In genomic region chrX:1451251-1451675, GRCh38 we compare ENCODE assay signal across 10 cellular contexts. TPM values are rescaled to one million over a fixed set of nuclear protein-coding genes. Genes with fewer than 3 reads are reported as not detected.
DNase-seq lines count a peak whose midpoint lies in the region; ATAC-seq and TF ChIP-seq lines count a peak whose summit lies in the region.
"Had no signal": no experiment of that assay in that cellular context is flagged by ENCODE, and none has a peak within 500 bp of the region (broad histone marks: within the 10 kb centered on the region; RNA-seq: fewer than 3 reads in every experiment).

No MANE protein-coding gene starts in this region.

- ATAC-seq in activated naive CD4-positive, alpha-beta T cell treated with anti-CD3 and anti-CD28 coated beads, Interleukin-2, amount 50 U/mL, for 72 hours = no peak
- ATAC-seq: left lung had no signal

- no peaks in the 10 kb centered on the region for H3K27me3 ChIP-seq in suprapubic skin
- H3K27me3 ChIP-seq: left lung had no signal

- H3K27ac Mint-ChIP-seq in activated naive CD4-positive, alpha-beta T cell treated with anti-CD3 and anti-CD28 coated beads, Interleukin-2, amount 50 U/mL, for 72 hours = peak overlapping the region in 1 of 2 donors; percentile 18
- no peak overlapping the region for H3K27ac Mint-ChIP-seq in activated naive CD4-positive, alpha-beta T cell treated with anti-CD3 and anti-CD28 coated beads for 36 hours
- H3K27ac Mint-ChIP-seq in activated CD4-positive, alpha-beta memory T cell treated with anti-CD3 and anti-CD28 coated beads for 36 hours = no peak overlapping the region

- TF ChIP-seq CTCF in suprapubic skin (IDR thresholded peaks at IDR 0.05) = no peak

- no peaks in the 10 kb centered on the region for H3K9me3 ChIP-seq in suprapubic skin

- peaks cover 33 to 39% of the 10 kb centered on the region in 2 donors for H3K36me3 Mint-ChIP-seq in activated naive CD4-positive, alpha-beta T cell treated with anti-CD3 and anti-CD28 coated beads, Interleukin-2, amount 50 U/mL, for 72 hours
- peaks cover 34% of the 10 kb centered on the region for H3K36me3 Mint-ChIP-seq in activated naive CD4-positive, alpha-beta T cell treated with anti-CD3 and anti-CD28 coated beads for 36 hours (ENCODE audit: low read depth)
- H3K36me3 Mint-ChIP-seq in activated CD4-positive, alpha-beta memory T cell treated with anti-CD3 and anti-CD28 coated beads for 36 hours = peaks cover 36% of the 10 kb centered on the region

- TF ChIP-seq POLR2A in suprapubic skin (IDR thresholded peaks at IDR 0.05) = no peak

- intact Hi-C loops in activated naive CD4-positive, alpha-beta T cell treated with anti-CD3 and anti-CD28 coated beads for 36 hours (cut with micrococcal nuclease) = loop anchor here (5.0 kb wide), 2 partner anchors 1176 to 1246 kb away; no protein-coding TSS in a partner anchor
- intact Hi-C loops in activated CD4-positive, alpha-beta memory T cell treated with anti-CD3 and anti-CD28 coated beads for 36 hours (cut with micrococcal nuclease) = loop anchor here (5.0 kb wide), 2 partner anchors 129 to 244 kb away; no protein-coding TSS in a partner anchor

- no peak overlapping the region for H3K4me3 Mint-ChIP-seq in activated naive CD4-positive, alpha-beta T cell treated with anti-CD3 and anti-CD28 coated beads for 36 hours
- H3K4me3 Mint-ChIP-seq in activated CD4-positive, alpha-beta memory T cell treated with anti-CD3 and anti-CD28 coated beads for 36 hours = peak overlapping the region; percentile 91

- H3K27ac ChIP-seq in suprapubic skin = no peak overlapping the region
- H3K27ac ChIP-seq: left lung had no signal

- peaks cover 32 to 33% of the 10 kb centered on the region in 2 donors for H3K9me3 Mint-ChIP-seq in activated naive CD4-positive, alpha-beta T cell treated with anti-CD3 and anti-CD28 coated beads, Interleukin-2, amount 50 U/mL, for 72 hours
- peaks cover 27% of the 10 kb centered on the region for H3K9me3 Mint-ChIP-seq in activated naive CD4-positive, alpha-beta T cell treated with anti-CD3 and anti-CD28 coated beads for 36 hours
- peaks cover 29% of the 10 kb centered on the region for H3K9me3 Mint-ChIP-seq in activated CD4-positive, alpha-beta memory T cell treated with anti-CD3 and anti-CD28 coated beads for 36 hours

- no peaks in the 10 kb centered on the region for H3K27me3 Mint-ChIP-seq in activated naive CD4-positive, alpha-beta T cell treated with anti-CD3 and anti-CD28 coated beads for 36 hours (ENCODE audit: low read depth)
- H3K27me3 Mint-ChIP-seq in activated CD4-positive, alpha-beta memory T cell treated with anti-CD3 and anti-CD28 coated beads for 36 hours = no peaks in the 10 kb centered on the region

- POLR2A ChIA-PET in activated CD4-positive, alpha-beta memory T cell treated with anti-CD3 and anti-CD28 coated beads for 36 hours (lab: Charles Lee) = no interaction called here

- CTCF ChIA-PET in activated naive CD4-positive, alpha-beta T cell treated with anti-CD3 and anti-CD28 coated beads for 36 hours (lab: Charles Lee) = no interaction called here
- CTCF ChIA-PET in activated CD4-positive, alpha-beta memory T cell treated with anti-CD3 and anti-CD28 coated beads for 36 hours (lab: Charles Lee) = no interaction called here

- TF ChIP-seq EP300 in suprapubic skin (IDR thresholded peaks at IDR 0.05) = no peak

- H3K4me3 ChIP-seq in iPS-11a (ENCODE audit: low read depth, low read length) (peak overlapping the region; percentile 81), suprapubic skin (peak overlapping the region; percentile 81)

- DNase-seq in activated naive CD4-positive, alpha-beta T cell treated with anti-CD3 and anti-CD28 coated beads, Interleukin-2, amount 50 U/mL, for 72 hours (ENCODE audit: low spot score in 2 of 2) = peak; percentile 2 to 53
- DNase-seq in activated naive CD4-positive, alpha-beta T cell treated with anti-CD3 and anti-CD28 coated beads for 36 hours = no peak
- peak; percentile 12 for DNase-seq in activated CD4-positive, alpha-beta memory T cell treated with anti-CD3 and anti-CD28 coated beads for 36 hours
- peak; percentile 52 to 65 for DNase-seq in suprapubic skin (ENCODE audit: low spot score in 2 of 2)
- no peak for DNase-seq in stimulated activated naive CD4-positive, alpha-beta T cell treated with Interleukin-2 at 50 U/mL for 16 hours (lab: John Stamatoyannopoulos, UW)
- no peak for DNase-seq in RKO (ENCODE audit: low spot score)
- DNase-seq in NCI-H345 treated with DMSO at 0.1 percent for 48 hours (lab: John Stamatoyannopoulos, UW; ENCODE audit: unreplicated experiment) = no peak
- DNase-seq: stimulated activated CD4-positive, alpha-beta T cell treated with anti-CD3 and anti-CD28 coated beads, Interleukin-4, amount 100 ng/mL, for 4 hours had no signal

- H3K4me1 Mint-ChIP-seq in activated naive CD4-positive, alpha-beta T cell treated with anti-CD3 and anti-CD28 coated beads for 36 hours (ENCODE audit: low read depth) = peaks cover 19% of the 10 kb centered on the region
- H3K4me1 Mint-ChIP-seq in activated CD4-positive, alpha-beta memory T cell treated with anti-CD3 and anti-CD28 coated beads for 36 hours (ENCODE audit: low read depth) = peaks cover 19% of the 10 kb centered on the region

- no peaks in the 10 kb centered on the region for H3K36me3 ChIP-seq in suprapubic skin
- H3K36me3 ChIP-seq: left lung had no signal

- WGBS in suprapubic skin = 88% methylated on average over 6 of the region's 6 CpGs

- peaks cover 26% of the 10 kb centered on the region for H3K4me1 ChIP-seq in suprapubic skin

RNA-seq across cellular contexts. Expression of gene ASMTL, which starts 1.4 kb away (rescaled TPM):
- 10 to 100 TPM; 54.9 to 58.0 TPM for total RNA-seq in activated naive CD4-positive, alpha-beta T cell treated with anti-CD3 and anti-CD28 coated beads, Interleukin-2, amount 50 U/mL, for 72 hours
- 10 to 100 TPM; 45.1 to 47.2 TPM for total RNA-seq in activated naive CD4-positive, alpha-beta T cell treated with anti-CD3 and anti-CD28 coated beads for 36 hours
- total RNA-seq in activated CD4-positive, alpha-beta memory T cell treated with anti-CD3 and anti-CD28 coated beads for 36 hours = 10 to 100 TPM; 65.2 to 67.4 TPM
- total RNA-seq in suprapubic skin = 10 to 100 TPM; 19.4 to 27.7 (median 24.4) TPM

RNA-seq across cellular contexts. Expression of gene SLC25A6, which starts 59.4 kb away (rescaled TPM):
- 100 to 1,000 TPM; 382 to 645 TPM for total RNA-seq in activated naive CD4-positive, alpha-beta T cell treated with anti-CD3 and anti-CD28 coated beads, Interleukin-2, amount 50 U/mL, for 72 hours
- total RNA-seq in activated naive CD4-positive, alpha-beta T cell treated with anti-CD3 and anti-CD28 coated beads for 36 hours = 100 to 1,000 TPM; 457 to 463 TPM
- total RNA-seq in activated CD4-positive, alpha-beta memory T cell treated with anti-CD3 and anti-CD28 coated beads for 36 hours = 100 to 1,000 TPM; 399 to 407 TPM
- 100 to 1,000 TPM; 250 to 408 (median 336) TPM for total RNA-seq in suprapubic skin

Comparison
In these comparisons a context has a peak if more than half of its experiments do, and no peak if none do; other contexts are left out.
1. DNase-seq: peak in activated naive CD4-positive, alpha-beta T cell treated with anti-CD3 and anti-CD28 coated beads, Interleukin-2, amount 50 U/mL, for 72 hours (2 of 2), activated CD4-positive, alpha-beta memory T cell treated with anti-CD3 and anti-CD28 coated beads for 36 hours (single experiment) and suprapubic skin (2 of 2); none in activated naive CD4-positive, alpha-beta T cell treated with anti-CD3 and anti-CD28 coated beads for 36 hours (single experiment), stimulated activated naive CD4-positive, alpha-beta T cell treated with Interleukin-2 at 50 U/mL for 16 hours (single experiment), RKO (single experiment) and NCI-H345 treated with DMSO at 0.1 percent for 48 hours (single experiment).